In genomic region chr16:69107311-69107962, GRCh38 we compare ENCODE assay signal across 2 cellular contexts.
TF ChIP-seq lines count a peak whose summit lies in the region.

No MANE protein-coding gene starts in this region.

TF ChIP-seq in SK-N-SH, 30 proteins besides CTCF, POLR2A, EP300 and RAD21 (continued from another document):
- TF ChIP-seq MEF2A (IDR thresholded peaks at IDR 0.05; ENCODE audit: borderline replicate concordance, low read depth) (no peak), GATA2 (CRISPR knock-in tag; IDR thresholded peaks at IDR 0.05) (no peak), ZBTB33 (IDR thresholded peaks at IDR 0.05; ENCODE audit: borderline replicate concordance, low read depth) (no peak), GABPA (IDR thresholded peaks at IDR 0.05; ENCODE audit: low read depth) (no peak), EZH2phosphoT487 (IDR thresholded peaks at IDR 0.05; ENCODE audit: borderline replicate concordance, low read depth) (no peak), TCF12 (IDR thresholded peaks at IDR 0.05) (no peak), USF1 (IDR thresholded peaks at IDR 0.05; ENCODE audit: borderline replicate concordance, low read depth) (no peak), MXI1 (IDR thresholded peaks at IDR 0.05; ENCODE audit: low read depth, low read length) (no peak), MAX (IDR thresholded peaks at IDR 0.05; ENCODE audit: low read depth) (no peak)

TF ChIP-seq in SK-N-SH treated with all-trans-retinoic acid at 6 μM for 48 hours, 23 proteins besides CTCF, POLR2A, EP300 and RAD21 (continued from another document):
- TF ChIP-seq CSRNP3 (CRISPR knock-in tag; IDR thresholded peaks at IDR 0.05) (no peak), TSHZ2 (CRISPR knock-in tag; IDR thresholded peaks at IDR 0.05) (no peak), CREB5 (CRISPR knock-in tag; IDR thresholded peaks at IDR 0.05; ENCODE audit: low read depth) (no peak)
